In the genomic region with DNA sequence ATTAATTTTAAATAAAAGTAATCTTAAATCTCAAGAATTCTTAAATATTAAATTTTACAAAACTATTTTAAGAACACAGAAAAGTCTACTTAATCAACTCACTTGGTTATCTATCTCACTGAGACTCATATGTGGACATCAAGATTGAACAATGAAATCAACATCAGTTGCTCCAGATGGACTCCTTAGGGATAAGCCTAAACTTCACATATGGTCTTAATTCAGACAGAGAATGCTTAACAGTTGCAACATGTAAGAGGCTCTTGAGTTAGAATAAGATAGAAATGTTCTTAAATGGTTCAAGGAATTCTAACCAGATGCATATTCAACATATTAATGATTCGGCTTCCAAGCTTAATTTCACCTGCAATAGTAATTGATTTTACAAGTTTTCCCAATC, we compare ENCODE assay signal across 19 cellular contexts.
"Had no signal": no experiment of that assay in that cellular context is flagged by ENCODE, and none has a peak within 500 bp of the region (broad histone marks: within the 10 kb centered on the region; RNA-seq: fewer than 3 reads in every experiment).

No MANE protein-coding gene starts in this region.

- H3K4me1 ChIP-seq: parathyroid adenoma, stomach, vagina had no signal

- H3K9ac ChIP-seq: parathyroid adenoma had no signal

- DNase-seq: activated CD4-positive, alpha-beta T cell treated with anti-CD3 and anti-CD28 coated beads, Interleukin-2, amount 10 ng/mL, durations not matched to agents 7 days and 5 days; activated CD8-positive, alpha-beta T cell treated with anti-CD3 and anti-CD28 coated beads, Interleukin-2, amount 10 ng/mL, durations not matched to agents 7 days and 5 days; activated naive CD4-positive, alpha-beta T cell treated with anti-CD3 and anti-CD28 coated beads for 36 hours; activated T-cell treated with anti-CD3 and anti-CD28 coated beads, Interleukin-2, amount 50 U/mL, for 24 hours; anterior cingulate cortex; caudate nucleus; erythroblast; foreskin melanocyte; hypothalamus; stimulated activated CD4-positive, alpha-beta T cell treated with anti-CD3 and anti-CD28 coated beads, Interleukin-4, amount 100 ng/mL, for 24 hours; stomach; trophoblast cell had no signal

- H3K4me3 ChIP-seq: lung, stomach, vagina had no signal

- H3K36me3 Mint-ChIP-seq: brain; natural killer cell treated with Interleukin-12 subunit alpha and Interleukin-12 subunit beta and Interleukin-15 and Interleukin-18, amount 100 ng/mL, for 72 hours; stimulated activated effector memory CD8-positive, alpha-beta T cell treated with anti-CD3 and anti-CD28 coated beads, Interleukin-12 subunit alpha, Interleukin-12 subunit beta, amount 100 ng/mL, for 72 hours had no signal

- H3K27ac ChIP-seq: parathyroid adenoma, stomach, vagina had no signal

- H3K36me3 ChIP-seq: stomach, vagina had no signal

- H3K27me3 Mint-ChIP-seq: activated CD4-positive, alpha-beta T cell treated with anti-CD3 and anti-CD28 coated beads, Interleukin-2, amount 10 ng/mL, durations not matched to agents 7 days and 5 days; activated T-cell treated with anti-CD3 and anti-CD28 coated beads, Interleukin-2, amount 50 U/mL, for 24 hours; natural killer cell treated with Interleukin-12 subunit alpha and Interleukin-12 subunit beta and Interleukin-15 and Interleukin-18, amount 100 ng/mL, for 72 hours had no signal

- H3K27ac Mint-ChIP-seq: activated CD4-positive, alpha-beta T cell treated with anti-CD3 and anti-CD28 coated beads, Interleukin-2, amount 10 ng/mL, durations not matched to agents 7 days and 5 days; activated CD8-positive, alpha-beta T cell treated with anti-CD3 and anti-CD28 coated beads, Interleukin-2, amount 10 ng/mL, durations not matched to agents 7 days and 5 days; activated naive CD4-positive, alpha-beta T cell treated with anti-CD3 and anti-CD28 coated beads for 36 hours; activated T-cell treated with anti-CD3 and anti-CD28 coated beads, Interleukin-2, amount 50 U/mL, for 24 hours; activated T-helper 2 cell treated with anti-CD3 and anti-CD28 coated beads, Interferon-gamma antibody, Interleukin-2, Interleukin-4, amounts not matched to agents 10 μg/mL and 5 μg/mL and 100 μg/mL, durations not matched to agents 14 hours and 24 hours and 36 hours; brain; natural killer cell treated with Interleukin-12 subunit alpha and Interleukin-12 subunit beta and Interleukin-15 and Interleukin-18, amount 100 ng/mL, for 72 hours; stimulated activated effector memory CD8-positive, alpha-beta T cell treated with anti-CD3 and anti-CD28 coated beads, Interleukin-12 subunit alpha, Interleukin-12 subunit beta, amount 100 ng/mL, for 72 hours had no signal

- H3K4me1 Mint-ChIP-seq: activated CD4-positive, alpha-beta T cell treated with anti-CD3 and anti-CD28 coated beads, Interleukin-2, amount 10 ng/mL, durations not matched to agents 7 days and 5 days; brain; stimulated activated effector memory CD8-positive, alpha-beta T cell treated with anti-CD3 and anti-CD28 coated beads, Interleukin-12 subunit alpha, Interleukin-12 subunit beta, amount 100 ng/mL, for 72 hours had no signal

- H3K27me3 ChIP-seq: stomach, vagina had no signal

- H3K9me3 ChIP-seq: vagina had no signal

- H3K4me3 Mint-ChIP-seq: activated CD4-positive, alpha-beta T cell treated with anti-CD3 and anti-CD28 coated beads, Interleukin-2, amount 10 ng/mL, durations not matched to agents 7 days and 5 days; activated CD8-positive, alpha-beta T cell treated with anti-CD3 and anti-CD28 coated beads, Interleukin-2, amount 10 ng/mL, durations not matched to agents 7 days and 5 days; activated naive CD4-positive, alpha-beta T cell treated with anti-CD3 and anti-CD28 coated beads for 36 hours; activated T-cell treated with anti-CD3 and anti-CD28 coated beads, Interleukin-2, amount 50 U/mL, for 24 hours; brain; natural killer cell treated with Interleukin-12 subunit alpha and Interleukin-12 subunit beta and Interleukin-15 and Interleukin-18, amount 100 ng/mL, for 72 hours; stimulated activated effector memory CD8-positive, alpha-beta T cell treated with anti-CD3 and anti-CD28 coated beads, Interleukin-12 subunit alpha, Interleukin-12 subunit beta, amount 100 ng/mL, for 72 hours had no signal

- H3K9me3 Mint-ChIP-seq: activated CD4-positive, alpha-beta T cell treated with anti-CD3 and anti-CD28 coated beads, Interleukin-2, amount 10 ng/mL, durations not matched to agents 7 days and 5 days; activated naive CD4-positive, alpha-beta T cell treated with anti-CD3 and anti-CD28 coated beads for 36 hours had no signal
